10 cellular contexts compared by ENCODE assay signal in the genomic region with DNA sequence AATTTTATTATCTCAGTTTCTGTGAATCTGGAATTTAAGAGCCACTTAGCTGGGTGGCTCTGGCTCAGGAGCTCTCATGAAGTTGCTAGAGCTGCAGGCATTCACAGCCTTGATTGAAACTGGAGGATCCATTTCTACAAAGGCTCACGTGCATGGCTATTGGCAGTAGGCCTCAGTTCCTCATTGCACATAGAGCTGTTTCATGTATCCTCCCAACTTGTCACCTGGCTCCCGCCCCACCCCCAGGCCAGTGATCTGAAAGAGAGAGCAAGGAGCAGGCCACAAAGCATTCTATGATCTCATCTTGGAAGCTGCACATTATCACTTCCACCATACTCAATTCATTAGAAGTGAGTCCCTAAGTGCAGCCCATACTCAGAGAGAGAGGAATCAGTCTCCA. TPM values are rescaled to one million over a fixed set of nuclear protein-coding genes. Genes with fewer than 3 reads are reported as not detected.
DNase-seq lines count a peak whose midpoint lies in the region; ATAC-seq lines count a peak whose summit lies in the region.
"Had no signal": no experiment of that assay in that cellular context is flagged by ENCODE, and none has a peak within 500 bp of the region (broad histone marks: within the 10 kb centered on the region; RNA-seq: fewer than 3 reads in every experiment).

No MANE protein-coding gene starts in this region.

- no peaks in the 10 kb centered on the region for H3K4me1 Mint-ChIP-seq in stimulated activated naive B cell treated with anti-CD40 and anti-IgM and Interleukin-4, amounts not matched to agents 10 μg/mL and 1 μg/mL and 100 μg/mL, for 72 hours

- no peak overlapping the region for H3K4me3 Mint-ChIP-seq in stimulated activated naive B cell treated with anti-CD40 and anti-IgM and Interleukin-4, amounts not matched to agents 10 μg/mL and 1 μg/mL and 100 μg/mL, for 72 hours

- no peaks in the 10 kb centered on the region for H3K27me3 Mint-ChIP-seq in stimulated activated naive B cell treated with anti-CD40 and anti-IgM and Interleukin-4, amounts not matched to agents 10 μg/mL and 1 μg/mL and 100 μg/mL, for 72 hours

- peak; percentile 55 for ATAC-seq in HG03095 (IDR thresholded peaks at IDR 0.05; ENCODE audit: unreplicated experiment)
- ATAC-seq in stimulated activated naive B cell treated with anti-CD40 and anti-IgM and Interleukin-4, amounts not matched to agents 10 μg/mL and 1 μg/mL and 100 μg/mL, for 72 hours (replicated peaks) = peak; percentile 36 to 42
- no peak for ATAC-seq in activated CD4-positive, CD25-positive, alpha-beta regulatory T cell treated with anti-CD3 and anti-CD28 coated beads, Interleukin-2, amount 50 U/mL, for 24 hours

- no peaks in the 10 kb centered on the region for H3K9me3 Mint-ChIP-seq in stimulated activated naive B cell treated with anti-CD40 and anti-IgM and Interleukin-4, amounts not matched to agents 10 μg/mL and 1 μg/mL and 100 μg/mL, for 72 hours

- DNase-seq in SIG-M5 treated with dmso at 0.1 percent for 504 hours (lab: John Stamatoyannopoulos, UW; ENCODE audit: unreplicated experiment) (peak; percentile 45), SIG-M5 (lab: John Stamatoyannopoulos, UW) (no peak), RPMI7951 (ENCODE audit: low read depth) (peak; percentile 6), NCI-H524 treated with DMSO at 0.1 percent for 48 hours (lab: John Stamatoyannopoulos, UW) (no peak), HuH-7 (ENCODE audit: low spot score) (no peak)
- DNase-seq in stimulated activated naive B cell treated with anti-CD40 and anti-IgM and Interleukin-4, amounts not matched to agents 10 μg/mL and 1 μg/mL and 100 μg/mL, for 72 hours = no peak
- DNase-seq: Karpas-422, NCI-H2227 treated with DMSO at 0.1 percent for 48 hours had no signal

- no peak overlapping the region for H3K27ac Mint-ChIP-seq in stimulated activated naive B cell treated with anti-CD40 and anti-IgM and Interleukin-4, amounts not matched to agents 10 μg/mL and 1 μg/mL and 100 μg/mL, for 72 hours

- no peaks in the 10 kb centered on the region for H3K36me3 Mint-ChIP-seq in stimulated activated naive B cell treated with anti-CD40 and anti-IgM and Interleukin-4, amounts not matched to agents 10 μg/mL and 1 μg/mL and 100 μg/mL, for 72 hours

RNA-seq across cellular contexts. Expression of gene AP1AR, which starts 18.5 kb away (rescaled TPM):
- 15.0 and 16.2 TPM in 2 replicates for total RNA-seq in RPMI7951 (2014; rRNA removed; shearing (Covaris generic))

Comparison
In these comparisons a context has a peak if more than half of its experiments do, and no peak if none do; other contexts are left out.
1. DNase-seq: peak in SIG-M5 treated with dmso at 0.1 percent for 504 hours (single experiment) and RPMI7951 (single experiment); none in SIG-M5 (single experiment), stimulated activated naive B cell treated with anti-CD40 and anti-IgM and Interleukin-4, amounts not matched to agents 10 μg/mL and 1 μg/mL and 100 μg/mL, for 72 hours (single experiment), NCI-H524 treated with DMSO at 0.1 percent for 48 hours (single experiment) and HuH-7 (single experiment).
2. ATAC-seq: peak in HG03095 (single experiment) and stimulated activated naive B cell treated with anti-CD40 and anti-IgM and Interleukin-4, amounts not matched to agents 10 μg/mL and 1 μg/mL and 100 μg/mL, for 72 hours (2 of 2); none in activated CD4-positive, CD25-positive, alpha-beta regulatory T cell treated with anti-CD3 and anti-CD28 coated beads, Interleukin-2, amount 50 U/mL, for 24 hours (0 of 2).